ENCODE assay signal across 9 cellular contexts in the genomic region with DNA sequence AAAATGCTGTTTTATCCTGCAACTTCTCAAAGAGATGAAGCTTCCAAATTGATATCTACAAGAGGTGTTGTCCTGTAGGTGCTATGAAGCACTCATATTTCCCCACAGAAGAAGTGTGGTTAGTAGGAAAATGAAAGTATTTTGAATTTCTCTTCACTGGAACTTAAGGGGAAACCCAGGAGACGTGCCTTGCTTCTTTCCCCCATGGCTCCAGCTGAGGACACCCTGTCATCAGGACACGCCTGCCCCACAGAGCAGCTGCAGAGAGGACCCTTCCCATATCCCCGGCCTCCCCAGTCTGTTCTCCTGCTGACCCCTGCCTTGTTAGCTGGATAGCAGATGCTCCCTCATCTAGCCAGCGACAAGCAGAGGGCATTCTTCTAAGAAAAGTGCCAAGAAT.
A peak's percentile ranks its signal among the peaks of the same experiment; 100 is the strongest.
DNase-seq lines count a peak whose midpoint lies in the region; ATAC-seq and TF ChIP-seq lines count a peak whose summit lies in the region.
"Had no signal": no experiment of that assay in that cellular context is flagged by ENCODE, and none has a peak within 500 bp of the region (broad histone marks: within the 10 kb centered on the region; RNA-seq: fewer than 3 reads in every experiment).

No MANE protein-coding gene starts in this region.

- CTCF ChIA-PET in activated naive CD4-positive, alpha-beta T cell treated with anti-CD3 and anti-CD28 coated beads for 36 hours (lab: Charles Lee) = interaction anchor here (0.7 to 4.6 kb wide), 5 partner anchors 23 to 656 kb away, joined by 3 to 14 read pairs (median 3); no protein-coding TSS in a partner anchor
- CTCF ChIA-PET in Calu3 (lab: Charles Lee) = no interaction called here

- no TSS peak for BruUV-seq in Calu3 (replicated peaks; lab: Mats Ljungman, UMichigan)

- peak; percentile 49 for ATAC-seq in HG03439 (IDR thresholded peaks at IDR 0.05; ENCODE audit: unreplicated experiment)

- H3K27me3 Mint-ChIP-seq in activated naive CD4-positive, alpha-beta T cell treated with anti-CD3 and anti-CD28 coated beads for 36 hours (ENCODE audit: low read depth) = peaks cover 2% of the 10 kb centered on the region
- no peaks in the 10 kb centered on the region for H3K27me3 Mint-ChIP-seq in Calu3 (ENCODE audit: unreplicated experiment)
- H3K27me3 Mint-ChIP-seq in osteocyte (ENCODE audit: unreplicated experiment) = no peaks in the 10 kb centered on the region
- H3K27me3 Mint-ChIP-seq: brain had no signal

- intact Hi-C loops in activated naive CD4-positive, alpha-beta T cell treated with anti-CD3 and anti-CD28 coated beads for 36 hours (cut with micrococcal nuclease) = loop anchor here (1.0 to 10.0 kb wide), 14 partner anchors 28 to 968 kb away; no protein-coding TSS in a partner anchor
- intact Hi-C loops in Calu3 (cut with micrococcal nuclease; ENCODE audit: unreplicated experiment) = no loop called here

- no peak overlapping the region for H3K27ac Mint-ChIP-seq in activated naive CD4-positive, alpha-beta T cell treated with anti-CD3 and anti-CD28 coated beads for 36 hours
- H3K27ac Mint-ChIP-seq in Calu3 (ENCODE audit: unreplicated experiment) = no peak overlapping the region
- no peak overlapping the region for H3K27ac Mint-ChIP-seq in osteocyte (ENCODE audit: unreplicated experiment)
- H3K27ac Mint-ChIP-seq: brain had no signal

- no peaks in the 10 kb centered on the region for H3K36me3 Mint-ChIP-seq in activated naive CD4-positive, alpha-beta T cell treated with anti-CD3 and anti-CD28 coated beads for 36 hours (ENCODE audit: low read depth)
- no peaks in the 10 kb centered on the region for H3K36me3 Mint-ChIP-seq in Calu3 (ENCODE audit: insufficient read depth, unreplicated experiment)
- peaks cover 3% of the 10 kb centered on the region for H3K36me3 Mint-ChIP-seq in osteocyte (ENCODE audit: unreplicated experiment)
- H3K36me3 Mint-ChIP-seq: brain had no signal

- H3K4me3 Mint-ChIP-seq in activated naive CD4-positive, alpha-beta T cell treated with anti-CD3 and anti-CD28 coated beads for 36 hours = peak overlapping the region; percentile 54
- H3K4me3 Mint-ChIP-seq in Calu3 (ENCODE audit: low read depth, unreplicated experiment) = no peak overlapping the region
- no peak overlapping the region for H3K4me3 Mint-ChIP-seq in osteocyte (ENCODE audit: unreplicated experiment)
- H3K4me3 Mint-ChIP-seq: brain had no signal

- peak; percentile 25 for DNase-seq in activated gamma-delta T cell treated with anti-CD3 and anti-CD28 coated beads, Interleukin-2, amount 50 U/mL, for 16 hours (ENCODE audit: low read depth)
- no peak for DNase-seq in activated gamma-delta T cell (lab: John Stamatoyannopoulos, UW)
- DNase-seq in activated naive CD4-positive, alpha-beta T cell treated with anti-CD3 and anti-CD28 coated beads for 36 hours = peak; percentile 52
- no peak for DNase-seq in Calu3
- DNase-seq in Kasumi-1 (lab: John Stamatoyannopoulos, UW) = no peak
- no peak for DNase-seq in osteocyte (ENCODE audit: extremely low spot score, unreplicated experiment)
- DNase-seq in HPDE6-E6E7 (ENCODE audit: extremely low spot score) = no peak

- H3K9me3 Mint-ChIP-seq in activated naive CD4-positive, alpha-beta T cell treated with anti-CD3 and anti-CD28 coated beads for 36 hours = no peaks in the 10 kb centered on the region
- H3K9me3 Mint-ChIP-seq in Calu3 (ENCODE audit: low read depth, unreplicated experiment) (no peaks in the 10 kb centered on the region), osteocyte (ENCODE audit: unreplicated experiment) (peaks cover 13% of the 10 kb centered on the region)

- TF ChIP-seq CTCF in Calu3 (IDR thresholded peaks at IDR 0.05; ENCODE audit: unreplicated experiment) (no peak), osteocyte (IDR thresholded peaks at IDR 0.05) (no peak)

- H3K4me1 Mint-ChIP-seq in activated naive CD4-positive, alpha-beta T cell treated with anti-CD3 and anti-CD28 coated beads for 36 hours (ENCODE audit: low read depth) = peaks cover 33% of the 10 kb centered on the region
- no peaks in the 10 kb centered on the region for H3K4me1 Mint-ChIP-seq in Calu3 (ENCODE audit: low read depth, unreplicated experiment)
- peaks cover 3% of the 10 kb centered on the region for H3K4me1 Mint-ChIP-seq in osteocyte (ENCODE audit: unreplicated experiment)
- H3K4me1 Mint-ChIP-seq: brain had no signal

Comparison
In these comparisons a context has a peak if more than half of its experiments do, and no peak if none do; other contexts are left out.
1. DNase-seq: peak in activated gamma-delta T cell treated with anti-CD3 and anti-CD28 coated beads, Interleukin-2, amount 50 U/mL, for 16 hours (single experiment) and activated naive CD4-positive, alpha-beta T cell treated with anti-CD3 and anti-CD28 coated beads for 36 hours (single experiment); none in activated gamma-delta T cell (single experiment), Calu3 (single experiment), Kasumi-1 (0 of 2), osteocyte (single experiment) and HPDE6-E6E7 (single experiment).